In genomic region chr15:63121382-63122001, GRCh38 we compare ENCODE assay signal across 8 cellular contexts. TPM values are rescaled to one million over a fixed set of nuclear protein-coding genes. Genes with fewer than 3 reads are reported as not detected.
A peak's percentile ranks its signal among the peaks of the same experiment; 100 is the strongest.
DNase-seq lines count a peak whose midpoint lies in the region; TF ChIP-seq lines count a peak whose summit lies in the region.

Gene LACTB (plus strand): TSS chr15:63121861. CDS start chr15:63121872, 11 bp downstream.

- peak within 1 kb of the TSS; percentile 99 for H2AFZ ChIP-seq in GM23248
- peak within 1 kb of the TSS; percentile 89 for H2AFZ ChIP-seq in neural cell (ENCODE audit: low read depth, low read length)

- H3K4me2 ChIP-seq in GM23248 (ENCODE audit: unreplicated experiment) (peak within 1 kb of the TSS; percentile 90), neural cell (ENCODE audit: low read length) (peak within 1 kb of the TSS; percentile 78)

- H3K4me3 ChIP-seq in GM23248 (peak within 1 kb of the TSS; percentile 93), SJSA1 (peak within 1 kb of the TSS; percentile 97), foreskin fibroblast (ENCODE audit: low read depth in 1 of 2, low read length in 2 of 2) (peak within 1 kb of the TSS; percentile 75 to 91), neural cell (ENCODE audit: low read length) (peak within 1 kb of the TSS; percentile 98), stomach (peak within 1 kb of the TSS; percentile 88 to 100 (median 94))

- H4K20me1 ChIP-seq in GM23248 (ENCODE audit: insufficient read depth) (no peaks in the 10 kb centered on the region), neural cell (ENCODE audit: insufficient read depth) (no peaks in the 10 kb centered on the region)

- DNase-seq in EH (ENCODE audit: low read depth) (peak; percentile 92), GM23248 (peak; percentile 97), LHCN-M2 (ENCODE audit: low read depth) (peak; percentile 88), SJSA1 (ENCODE audit: low read depth in 1 of 2, low spot score in 2 of 2) (peak; percentile 66 to 90), foreskin fibroblast (peak; percentile 89 to 96), stomach (peak; percentile 89)
- peak; percentile 71 for DNase-seq in activated gamma-delta T cell treated with anti-CD3 and anti-CD28 coated beads, Interleukin-2, amount 50 U/mL, for 16 hours (ENCODE audit: low read depth)

- peak in 1 of 4 donors; percentile 21 for TF ChIP-seq POLR2A in stomach (IDR thresholded peaks at IDR 0.05)

- TF ChIP-seq EP300 in neural cell (conservative IDR thresholded peaks at IDR 0.05; ENCODE audit: poor library complexity, severe bottlenecking) (no peak), stomach (IDR thresholded peaks at IDR 0.05) (peak; percentile 20)

- H3K27me3 ChIP-seq in GM23248 (replicated peaks; ENCODE audit: insufficient read depth), result no peaks in the 10 kb centered on the region
- no peaks in the 10 kb centered on the region for H3K27me3 ChIP-seq in SJSA1 (replicated peaks)
- no peaks in the 10 kb centered on the region for H3K27me3 ChIP-seq in neural cell (ENCODE audit: insufficient read depth, low read depth, low read length)
- H3K27me3 ChIP-seq in stomach, result no peaks in the 10 kb centered on the region

- in situ Hi-C loops in GM23248 (cut with MboI), result no loop called here

- H3K4me1 ChIP-seq in GM23248 (ENCODE audit: insufficient read depth) (no peaks in the 10 kb centered on the region), SJSA1 (replicated peaks) (peaks cover 19% of the 10 kb centered on the region), stomach (peaks cover 5 to 15% (median 11%) of the 10 kb centered on the region in 4 donors)

- no peak for TF ChIP-seq RAD21 in neural cell (conservative IDR thresholded peaks at IDR 0.05)

- H3K79me2 ChIP-seq in GM23248 (ENCODE audit: insufficient read depth) (peaks cover 36% of the 10 kb centered on the region), neural cell (replicated peaks; ENCODE audit: insufficient read depth, low read length) (no peaks in the 10 kb centered on the region)

- H3K27ac ChIP-seq in GM23248, result peak within 1 kb of the TSS; percentile 66
- H3K27ac ChIP-seq in SJSA1, result peak within 1 kb of the TSS; percentile 77
- H3K27ac ChIP-seq in neural cell (ENCODE audit: low read length), result peak within 1 kb of the TSS; percentile 20
- H3K27ac ChIP-seq in stomach, result peak within 1 kb of the TSS; percentile 92 to 99 (median 96)

- no peaks in the 10 kb centered on the region for H3K9me3 ChIP-seq in GM23248 (ENCODE audit: low read depth)
- peaks cover 6% of the 10 kb centered on the region; the same call in 1 of the 2 replicates for H3K9me3 ChIP-seq in SJSA1 (replicated peaks)
- no peaks in the 10 kb centered on the region for H3K9me3 ChIP-seq in neural cell (ENCODE audit: low read length)
- peaks cover 0 to 12% (median 6%) of the 10 kb centered on the region in 4 donors for H3K9me3 ChIP-seq in stomach

- intact Hi-C loops in stomach (cut with DNase I; ENCODE audit: low total_unique reads), result no loop called here

- H3F3A ChIP-seq in GM23248 (ENCODE audit: insufficient read depth), result peaks cover 6% of the 10 kb centered on the region; the same call in 1 of the 2 replicates
- H3F3A ChIP-seq in neural cell (ENCODE audit: insufficient read depth, low read length, poor library complexity, severe bottlenecking), result no peaks in the 10 kb centered on the region

- no peak for TF ChIP-seq CTCF in foreskin fibroblast (IDR thresholded peaks at IDR 0.05; ENCODE audit: low read depth, low read length)
- TF ChIP-seq CTCF in neural cell (IDR thresholded peaks at IDR 0.05; ENCODE audit: poor library complexity, severe bottlenecking), result no peak
- TF ChIP-seq CTCF in stomach (IDR thresholded peaks at IDR 0.05), result no peak

- H3K36me3 ChIP-seq in GM23248 (ENCODE audit: low read depth) (peaks cover 4% of the 10 kb centered on the region; the same call in 1 of the 2 replicates), SJSA1 (peaks cover 28% of the 10 kb centered on the region), neural cell (ENCODE audit: insufficient read depth, low read length) (no peaks in the 10 kb centered on the region), stomach (peaks cover 0 to 16% (median 12%) of the 10 kb centered on the region in 4 donors)

- H3K9me2 ChIP-seq in GM23248 (ENCODE audit: insufficient read depth) (no peaks in the 10 kb centered on the region), neural cell (ENCODE audit: insufficient read depth, low read length) (no peaks in the 10 kb centered on the region)

- 3 to 4% methylated on average over 25 to 31 of the region's 40 CpGs for WGBS in GM23248 (ENCODE audit: low coverage in 1 of 2, low lambda C conversion rate in 2 of 2, missing lambda C conversion rate in 2 of 2), 2 experiments
- 1 to 4% (median 3%) methylated on average over 18 to 40 of the region's 40 CpGs for WGBS in stomach, 5 donors

- peak within 1 kb of the TSS; percentile 85 for H3K9ac ChIP-seq in GM23248
- H3K9ac ChIP-seq in neural cell (ENCODE audit: low read length), result peak within 1 kb of the TSS; percentile 76

TF ChIP-seq in neural cell, 6 proteins besides CTCF, POLR2A, EP300 and RAD21:
- peak; percentile 35 for TF ChIP-seq SMC3 (conservative IDR thresholded peaks at IDR 0.05; ENCODE audit: poor library complexity)
- no peak for TF ChIP-seq TAF1 (IDR thresholded peaks at IDR 0.05; ENCODE audit: low read depth)
- TF ChIP-seq EZH2 (IDR thresholded peaks at IDR 0.05; ENCODE audit: borderline replicate concordance, insufficient read depth, low read length, poor library complexity, severe bottlenecking), result no peak
- TF ChIP-seq MXI1 (conservative IDR thresholded peaks at IDR 0.05; ENCODE audit: poor library complexity, severe bottlenecking), result no peak
- TF ChIP-seq POLR2AphosphoS5 (IDR thresholded peaks at IDR 0.05), result peak; percentile 76
- no peak for TF ChIP-seq REST (IDR thresholded peaks at IDR 0.05; ENCODE audit: borderline replicate concordance)

RNA-seq across cellular contexts. Expression of gene LACTB, which starts in this region (rescaled TPM):
- total RNA-seq in GM23248 (2014; rRNA removed; shearing (Covaris generic)), result 27.1 and 27.3 TPM in 2 replicates
- polyA plus RNA-seq in GM23248 (2016; fragmentation: Nextera tagmentation; extraction: Ambion mirVana), result 35.8 and 39.7 TPM in 2 replicates
- total RNA-seq in LHCN-M2 (2014; rRNA removed), result 28.4 and 33.7 TPM in 2 replicates
- 40.4 TPM for polyA plus RNA-seq in LHCN-M2 (2012)
- 71.8 and 100 TPM in 2 replicates for total RNA-seq in SJSA1 (2014; rRNA removed; shearing (Covaris generic))
- 18.1 and 24.3 TPM in 2 replicates for polyA plus RNA-seq in neural cell
- polyA minus RNA-seq in neural cell, result 17.8 and 18.0 TPM in 2 replicates
- 10 to 100 TPM in 3 of 5 donors, 1 to 10 TPM in 2; 1.2 to 30.8 (median 14.8) TPM for total RNA-seq in stomach
- polyA plus RNA-seq in stomach, result 10 to 100 TPM in 1 of 3 donors, 1 to 10 TPM in 2; 8.2 to 13.0 (median 9.3) TPM

Comparison
In these comparisons a context has a peak if more than half of its experiments do, and no peak if none do; other contexts are left out.
1. Peak in every context shown above with its lines: DNase-seq, H3K4me3 ChIP-seq and H3K27ac ChIP-seq.
2. H3K27ac ChIP-seq: peak in every context shown above with its lines; median percentile 96 in stomach; 77 in SJSA1; 66 in GM23248; 20 in neural cell.